ENCODE assay signal across 9 cellular contexts in the genomic region with DNA sequence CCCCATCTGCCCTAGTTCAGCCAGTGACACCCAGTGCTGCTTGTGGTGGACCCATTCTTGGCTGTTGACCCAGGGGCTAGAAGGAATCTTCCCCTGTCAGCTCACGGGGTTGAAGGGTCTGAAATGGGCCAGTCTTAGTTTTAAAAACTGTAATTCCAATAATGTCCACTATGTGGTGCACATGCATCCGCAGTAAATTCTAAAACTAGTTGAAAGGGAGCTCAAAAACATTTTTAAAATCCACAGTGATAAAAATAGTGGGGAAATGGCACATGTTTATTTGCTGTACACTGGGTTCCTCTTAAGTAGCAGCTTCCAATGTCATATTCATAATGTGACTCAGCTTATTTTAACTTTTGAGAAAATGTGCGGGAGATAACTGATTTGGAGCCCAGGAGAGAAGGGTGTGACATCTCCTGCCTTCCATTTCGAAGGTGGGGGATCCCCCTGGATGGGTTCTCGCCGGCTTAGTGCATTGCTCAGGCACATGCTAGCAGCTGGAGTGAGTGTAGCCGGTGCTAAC. TPM values are rescaled to one million over a fixed set of nuclear protein-coding genes. Genes with fewer than 3 reads are reported as not detected.
DNase-seq lines count a peak whose midpoint lies in the region; ATAC-seq, FAIRE-seq and TF ChIP-seq lines count a peak whose summit lies in the region.
"Had no signal": no experiment of that assay in that cellular context is flagged by ENCODE, and none has a peak within 500 bp of the region (broad histone marks: within the 10 kb centered on the region; RNA-seq: fewer than 3 reads in every experiment).

No MANE protein-coding gene starts in this region.

- no peak overlapping the region for H3K27ac Mint-ChIP-seq in activated naive CD4-positive, alpha-beta T cell treated with anti-CD3 and anti-CD28 coated beads, Interleukin-2, amount 50 U/mL, for 72 hours

- ATAC-seq in activated naive CD4-positive, alpha-beta T cell treated with anti-CD3 and anti-CD28 coated beads, Interleukin-2, amount 50 U/mL, for 72 hours: peak; percentile 65 to 71
- ATAC-seq in GM21786 (IDR thresholded peaks at IDR 0.05; ENCODE audit: unreplicated experiment): no peak
- no peak for ATAC-seq in GM21526 (IDR thresholded peaks at IDR 0.05; ENCODE audit: low FRiP score, unreplicated experiment)

- H3K27ac ChIP-seq in MM.1S (ENCODE audit: low read length): no peak overlapping the region
- H3K27ac ChIP-seq in neural cell (ENCODE audit: low read length): no peak overlapping the region

- H3K9ac ChIP-seq in MM.1S (ENCODE audit: low read length) (no peak overlapping the region), neural cell (ENCODE audit: low read length) (no peak overlapping the region)

- no peak for TF ChIP-seq EP300 in neural cell (conservative IDR thresholded peaks at IDR 0.05; ENCODE audit: poor library complexity, severe bottlenecking)

- H3K36me3 Mint-ChIP-seq in activated naive CD4-positive, alpha-beta T cell treated with anti-CD3 and anti-CD28 coated beads, Interleukin-2, amount 50 U/mL, for 72 hours: no peaks in the 10 kb centered on the region

- no peaks in the 10 kb centered on the region for H3F3A ChIP-seq in MM.1S (ENCODE audit: insufficient read depth, low read length)
- H3F3A ChIP-seq in neural cell (ENCODE audit: insufficient read depth, low read length, poor library complexity, severe bottlenecking): no peaks in the 10 kb centered on the region

- H3K36me3 ChIP-seq in MM.1S (replicated peaks; ENCODE audit: insufficient read depth, low read length) (no peaks in the 10 kb centered on the region), neural cell (ENCODE audit: insufficient read depth, low read length) (no peaks in the 10 kb centered on the region)

- H2AFZ ChIP-seq in MM.1S (ENCODE audit: low read length) (no peak overlapping the region), neural cell (ENCODE audit: low read depth, low read length) (no peak overlapping the region)

- no peaks in the 10 kb centered on the region for H3K9me3 Mint-ChIP-seq in activated naive CD4-positive, alpha-beta T cell treated with anti-CD3 and anti-CD28 coated beads, Interleukin-2, amount 50 U/mL, for 72 hours

- H3K79me2 ChIP-seq in MM.1S (ENCODE audit: low read length): no peaks in the 10 kb centered on the region
- H3K79me2 ChIP-seq in neural cell (replicated peaks; ENCODE audit: insufficient read depth, low read length): no peaks in the 10 kb centered on the region

- H3K9me3 ChIP-seq in MM.1S (replicated peaks; ENCODE audit: insufficient read depth, low read length) (no peaks in the 10 kb centered on the region), neural cell (ENCODE audit: low read length) (no peaks in the 10 kb centered on the region)

- no peaks in the 10 kb centered on the region for H3K27me3 ChIP-seq in MM.1S (replicated peaks; ENCODE audit: insufficient read depth, low read length)
- no peaks in the 10 kb centered on the region for H3K27me3 ChIP-seq in neural cell (ENCODE audit: insufficient read depth, low read depth, low read length)

- H4K20me1 ChIP-seq in MM.1S (ENCODE audit: insufficient read depth, low read length) (no peaks in the 10 kb centered on the region), neural cell (ENCODE audit: insufficient read depth) (no peaks in the 10 kb centered on the region)

- H3K9me2 ChIP-seq in MM.1S (replicated peaks; ENCODE audit: insufficient read depth, low read length): no peaks in the 10 kb centered on the region
- H3K9me2 ChIP-seq in neural cell (ENCODE audit: insufficient read depth, low read length): no peaks in the 10 kb centered on the region

- TF ChIP-seq CTCF in MM.1S (IDR thresholded peaks at IDR 0.05; ENCODE audit: low read length) (peak; percentile 81), neural cell (IDR thresholded peaks at IDR 0.05; ENCODE audit: poor library complexity, severe bottlenecking) (peak; percentile 69)

- peak; percentile 68 for TF ChIP-seq RAD21 in neural cell (conservative IDR thresholded peaks at IDR 0.05)

- DNase-seq in activated naive CD4-positive, alpha-beta T cell treated with anti-CD3 and anti-CD28 coated beads, Interleukin-2, amount 50 U/mL, for 72 hours (ENCODE audit: low spot score in 2 of 2): no peak
- DNase-seq in activated naive CD4-positive, alpha-beta T cell (lab: John Stamatoyannopoulos, UW): no peak
- DNase-seq in MM.1S (peak; percentile 49), fibroblast of peridontal ligament (ENCODE audit: extremely low read depth) (peak; percentile 64)

- no peaks in the 10 kb centered on the region for H3K4me1 ChIP-seq in MM.1S (ENCODE audit: low read length)

- H3K4me2 ChIP-seq in MM.1S (ENCODE audit: low read depth, low read length) (no peak overlapping the region), neural cell (ENCODE audit: low read length) (no peak overlapping the region)

- FAIRE-seq in TTC549 (lab: Jason Lieb, UNC): peak; percentile 26
- FAIRE-seq: endometrium had no signal

- H3K4me3 ChIP-seq in MM.1S (ENCODE audit: low read length) (no peak overlapping the region), neural cell (ENCODE audit: low read length) (no peak overlapping the region)

TF ChIP-seq in neural cell, 6 proteins besides CTCF, POLR2A, EP300 and RAD21:
- TF ChIP-seq SMC3 (conservative IDR thresholded peaks at IDR 0.05; ENCODE audit: poor library complexity) (peak; percentile 78), REST (IDR thresholded peaks at IDR 0.05; ENCODE audit: borderline replicate concordance) (no peak)

RNA-seq across cellular contexts. Expression of gene GRHL1, which starts 32.8 kb away (rescaled TPM):
- under 1 TPM; 0.59 to 0.88 TPM for total RNA-seq in activated naive CD4-positive, alpha-beta T cell treated with anti-CD3 and anti-CD28 coated beads, Interleukin-2, amount 50 U/mL, for 72 hours
- 25.4 and 26.3 TPM in 2 replicates for polyA plus RNA-seq in neural cell
- polyA minus RNA-seq in neural cell: 17.0 and 21.9 TPM in 2 replicates

RNA-seq across cellular contexts. Expression of gene KLF11, which starts 59.1 kb away (rescaled TPM):
- 1 to 10 TPM; 1.1 to 7.5 TPM for total RNA-seq in activated naive CD4-positive, alpha-beta T cell treated with anti-CD3 and anti-CD28 coated beads, Interleukin-2, amount 50 U/mL, for 72 hours
- 5.7 and 7.0 TPM in 2 replicates for polyA plus RNA-seq in neural cell
- polyA minus RNA-seq in neural cell: 8.3 and 9.5 TPM in 2 replicates

Comparison
In these comparisons a context has a peak if more than half of its experiments do, and no peak if none do; other contexts are left out.
1. ATAC-seq: peak in activated naive CD4-positive, alpha-beta T cell treated with anti-CD3 and anti-CD28 coated beads, Interleukin-2, amount 50 U/mL, for 72 hours (2 of 2); none in GM21786 (single experiment) and GM21526 (single experiment).
2. DNase-seq: peak in MM.1S (single experiment) and fibroblast of peridontal ligament (single experiment); none in activated naive CD4-positive, alpha-beta T cell treated with anti-CD3 and anti-CD28 coated beads, Interleukin-2, amount 50 U/mL, for 72 hours (0 of 2) and activated naive CD4-positive, alpha-beta T cell (0 of 4).